ENCODE assay signal across 9 cellular contexts in the genomic region with DNA sequence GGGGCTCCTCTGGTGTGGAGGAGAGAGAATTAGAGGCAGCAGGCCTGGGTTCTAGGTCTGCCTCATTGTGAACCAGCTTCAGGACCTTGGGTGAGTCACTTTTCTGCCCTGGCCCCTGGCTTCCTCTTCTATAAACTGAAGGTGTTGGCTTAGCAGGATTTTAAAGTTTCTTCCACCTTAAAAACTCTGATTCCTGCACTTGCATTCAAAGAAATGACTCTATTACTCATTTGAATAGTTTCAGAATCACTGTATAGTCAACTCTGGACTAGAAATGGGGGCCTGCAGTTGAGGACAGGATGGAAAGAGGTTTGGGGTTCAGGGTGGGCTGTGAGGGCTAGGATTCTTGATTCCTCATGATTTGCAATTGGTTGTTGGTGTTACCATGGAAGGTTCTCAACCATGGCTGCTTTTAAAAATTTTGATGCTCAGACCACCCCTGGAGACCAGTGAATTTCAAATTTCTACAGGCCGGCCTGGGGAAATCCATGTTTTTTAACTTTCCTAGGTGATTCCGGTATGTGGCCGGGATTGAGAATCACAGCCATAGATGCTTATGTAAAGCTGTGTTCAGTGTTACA. TPM values are rescaled to one million over a fixed set of nuclear protein-coding genes. Genes with fewer than 3 reads are reported as not detected.
A peak's percentile ranks its signal among the peaks of the same experiment; 100 is the strongest.
DNase-seq lines count a peak whose midpoint lies in the region; ATAC-seq and TF ChIP-seq lines count a peak whose summit lies in the region.
"Had no signal": no experiment of that assay in that cellular context is flagged by ENCODE, and none has a peak within 500 bp of the region (broad histone marks: within the 10 kb centered on the region; RNA-seq: fewer than 3 reads in every experiment).

No MANE protein-coding gene starts in this region.

- peaks cover 31% of the 10 kb centered on the region for H3K36me3 Mint-ChIP-seq in activated T-cell treated with anti-CD3 and anti-CD28 coated beads, Interleukin-2, amount 50 U/mL, for 24 hours (ENCODE audit: low read depth)
- peaks cover 42% of the 10 kb centered on the region for H3K36me3 Mint-ChIP-seq in activated naive CD8-positive, alpha-beta T cell treated with anti-CD3 and anti-CD28 coated beads for 36 hours

- peaks cover 3% of the 10 kb centered on the region for H3K9me3 Mint-ChIP-seq in activated T-cell treated with anti-CD3 and anti-CD28 coated beads, Interleukin-2, amount 50 U/mL, for 24 hours
- H3K9me3 Mint-ChIP-seq in activated naive CD8-positive, alpha-beta T cell treated with anti-CD3 and anti-CD28 coated beads for 36 hours, result peaks cover 2% of the 10 kb centered on the region

- intact Hi-C loops in stomach (cut with DNase I; ENCODE audit: low total_unique reads), result no loop called here

- peaks cover 98% of the 10 kb centered on the region for H3K4me1 Mint-ChIP-seq in activated T-cell treated with anti-CD3 and anti-CD28 coated beads, Interleukin-2, amount 50 U/mL, for 24 hours (ENCODE audit: low read depth)
- peaks cover 91% of the 10 kb centered on the region for H3K4me1 Mint-ChIP-seq in activated naive CD8-positive, alpha-beta T cell treated with anti-CD3 and anti-CD28 coated beads for 36 hours

- H3K36me3 ChIP-seq in stomach, result no peaks in the 10 kb centered on the region

- no peaks in the 10 kb centered on the region for H3K27me3 ChIP-seq in stomach

- DNase-seq in activated T-cell treated with anti-CD3 and anti-CD28 coated beads, Interleukin-2, amount 50 U/mL, for 24 hours, result peak; percentile 59
- no peak for DNase-seq in activated T-cell treated with anti-CD3 and anti-CD28 coated beads, Interleukin-2, amount 50 U/mL, for 1 hour
- peak; percentile 61 for DNase-seq in activated naive CD8-positive, alpha-beta T cell treated with anti-CD3 and anti-CD28 coated beads for 36 hours
- DNase-seq in stomach, result no peak
- no peak for DNase-seq in HT-29 (ENCODE audit: low spot score)
- no peak for DNase-seq in HuH-7 (ENCODE audit: low spot score)
- DNase-seq in NCI-H2227 treated with DMSO at 0.1 percent for 48 hours (lab: John Stamatoyannopoulos, UW), result no peak
- DNase-seq: Caco-2 had no signal

- H3K27ac ChIP-seq in stomach, result peak overlapping the region in 3 of 5 donors; percentile 26 to 50 (median 48)

- TF ChIP-seq POLR2A in stomach (IDR thresholded peaks at IDR 0.05), result no peak

- 75 to 96% (median 90%) methylated on average over 3 of the region's 3 CpGs for WGBS in stomach, 5 donors

- TF ChIP-seq EP300 in stomach (IDR thresholded peaks at IDR 0.05), result no peak

- peak; percentile 23 for ATAC-seq in HG03521 (IDR thresholded peaks at IDR 0.05; ENCODE audit: unreplicated experiment)

- H3K4me3 Mint-ChIP-seq in activated T-cell treated with anti-CD3 and anti-CD28 coated beads, Interleukin-2, amount 50 U/mL, for 24 hours, result peak overlapping the region; percentile 47
- H3K4me3 Mint-ChIP-seq in activated naive CD8-positive, alpha-beta T cell treated with anti-CD3 and anti-CD28 coated beads for 36 hours, result peak overlapping the region; percentile 9

- H3K27me3 Mint-ChIP-seq in activated T-cell treated with anti-CD3 and anti-CD28 coated beads, Interleukin-2, amount 50 U/mL, for 24 hours, result no peaks in the 10 kb centered on the region
- H3K27me3 Mint-ChIP-seq in activated naive CD8-positive, alpha-beta T cell treated with anti-CD3 and anti-CD28 coated beads for 36 hours, result no peaks in the 10 kb centered on the region

- peaks cover 94 to 100% (median 99%) of the 10 kb centered on the region in 4 donors for H3K4me1 ChIP-seq in stomach

- no peak for TF ChIP-seq CTCF in stomach (IDR thresholded peaks at IDR 0.05)

- peak overlapping the region; percentile 94 for H3K27ac Mint-ChIP-seq in activated T-cell treated with anti-CD3 and anti-CD28 coated beads, Interleukin-2, amount 50 U/mL, for 24 hours
- peak overlapping the region; percentile 85 for H3K27ac Mint-ChIP-seq in activated naive CD8-positive, alpha-beta T cell treated with anti-CD3 and anti-CD28 coated beads for 36 hours

- no peak overlapping the region for H3K4me3 ChIP-seq in stomach

- H3K9me3 ChIP-seq in stomach, result no peaks in the 10 kb centered on the region
- H3K9me3 ChIP-seq: Caco-2 had no signal

RNA-seq across cellular contexts. Expression of a gene that starts 19.9 kb away (rescaled TPM):
- total RNA-seq in activated naive CD8-positive, alpha-beta T cell treated with anti-CD3 and anti-CD28 coated beads for 36 hours, result 10 to 100 TPM; 15.7 to 16.4 TPM
- total RNA-seq in stomach, result 100 to 1,000 TPM in 1 of 5 donors, 10 to 100 TPM in 4; 22.8 to 103 (median 48.1) TPM
- 10 to 100 TPM in 2 of 3 donors, 1 to 10 TPM in 1; 6.8 to 18.2 (median 10.7) TPM for polyA plus RNA-seq in stomach
- total RNA-seq in HT-29 (2014; rRNA removed; shearing (Covaris generic)), result 63.5 and 82.5 TPM in 2 replicates

Comparison
In these comparisons a context has a peak if more than half of its experiments do, and no peak if none do; other contexts are left out.
1. DNase-seq: peak in activated T-cell treated with anti-CD3 and anti-CD28 coated beads, Interleukin-2, amount 50 U/mL, for 24 hours (single experiment) and activated naive CD8-positive, alpha-beta T cell treated with anti-CD3 and anti-CD28 coated beads for 36 hours (single experiment); none in activated T-cell treated with anti-CD3 and anti-CD28 coated beads, Interleukin-2, amount 50 U/mL, for 1 hour (single experiment), stomach (single experiment), HT-29 (single experiment), HuH-7 (single experiment) and NCI-H2227 treated with DMSO at 0.1 percent for 48 hours (single experiment).